Comparison of ENCODE assay signal across 15 cellular contexts in genomic region chr4:175070444-175070843, GRCh38.
A peak's percentile ranks its signal among the peaks of the same experiment; 100 is the strongest.
DNase-seq lines count a peak whose midpoint lies in the region; ATAC-seq and TF ChIP-seq lines count a peak whose summit lies in the region.
"Had no signal": no experiment of that assay in that cellular context is flagged by ENCODE, and none has a peak within 500 bp of the region (broad histone marks: within the 10 kb centered on the region; RNA-seq: fewer than 3 reads in every experiment).

No MANE protein-coding gene starts in this region.

- H3K4me3 ChIP-seq in RWPE2 (ENCODE audit: severe bottlenecking) (no peak overlapping the region), mesodermal cell (ENCODE audit: extremely low read depth, insufficient read depth, low read length, poor library complexity, severe bottlenecking) (no peak overlapping the region), heart left ventricle (no peak overlapping the region), GM23248 (no peak overlapping the region)
- H3K4me3 ChIP-seq: A549, HAP-1 had no signal

- TF ChIP-seq CTCF in RWPE2 (IDR thresholded peaks at IDR 0.05; ENCODE audit: poor library complexity, severe bottlenecking) (no peak), heart left ventricle (IDR thresholded peaks at IDR 0.05) (no peak)

- peaks cover 7% of the 10 kb centered on the region for H3K4me1 ChIP-seq in RWPE2 (ENCODE audit: insufficient read depth, poor library complexity, severe bottlenecking)
- peaks cover 8% of the 10 kb centered on the region for H3K4me1 ChIP-seq in mesodermal cell (ENCODE audit: control insufficient read depth, insufficient read depth, low read length, poor library complexity, severe bottlenecking)
- H3K4me1 ChIP-seq in heart left ventricle, result peaks cover 0 to 3% (median 0%) of the 10 kb centered on the region in 12 donors
- H3K4me1 ChIP-seq in GM23248 (ENCODE audit: insufficient read depth), result no peaks in the 10 kb centered on the region
- H3K4me1 ChIP-seq: A549, HAP-1 had no signal

- H3K9me3 Mint-ChIP-seq in activated naive CD4-positive, alpha-beta T cell treated with anti-CD3 and anti-CD28 coated beads, Interleukin-2, amount 10 ng/mL, durations not matched to agents 7 days and 5 days, result peaks cover 2% of the 10 kb centered on the region

- intact Hi-C loops in heart left ventricle (cut with DNase I), result no loop called here

- H3K79me2 ChIP-seq in GM23248 (ENCODE audit: insufficient read depth), result no peaks in the 10 kb centered on the region

- no peak overlapping the region for H3K4me2 ChIP-seq in GM23248 (ENCODE audit: unreplicated experiment)
- H3K4me2 ChIP-seq: A549 had no signal

- 95 to 100% methylated on average over 2 to 3 of the region's 3 CpGs for WGBS in mesodermal cell (ENCODE audit: insufficient coverage in 2 of 2), 2 experiments
- WGBS in heart left ventricle, 4 donors, result 94 to 96% (median 95%) methylated on average over 3 of the region's 3 CpGs
- WGBS in GM23248 (ENCODE audit: low coverage in 1 of 2, low lambda C conversion rate in 2 of 2, missing lambda C conversion rate in 2 of 2), 2 experiments, result 32 to 52% methylated on average over 3 of the region's 3 CpGs

- in situ Hi-C loops in GM23248 (cut with MboI), result no loop called here

- no peak overlapping the region for H3K4me3 Mint-ChIP-seq in activated naive CD4-positive, alpha-beta T cell treated with anti-CD3 and anti-CD28 coated beads, Interleukin-2, amount 10 ng/mL, durations not matched to agents 7 days and 5 days
- H3K4me3 Mint-ChIP-seq: CD14-positive monocyte; CD8-positive, alpha-beta T cell; IgD-negative memory B cell had no signal

- ATAC-seq in RWPE2 (ENCODE audit: low read depth) (peak; percentile 36; the same call in 1 of the 3 replicates), heart left ventricle (no peak)
- ATAC-seq: A549; CD8-positive, alpha-beta T cell had no signal

- no peak overlapping the region for H2AFZ ChIP-seq in GM23248

- no peaks in the 10 kb centered on the region for H3K9me3 ChIP-seq in RWPE2 (ENCODE audit: severe bottlenecking)
- H3K9me3 ChIP-seq in mesodermal cell (ENCODE audit: control insufficient read depth, low read length), result peaks cover 7% of the 10 kb centered on the region
- peaks cover 0 to 12% (median 0%) of the 10 kb centered on the region in 12 donors for H3K9me3 ChIP-seq in heart left ventricle
- H3K9me3 ChIP-seq in GM23248 (ENCODE audit: low read depth), result peaks cover 3% of the 10 kb centered on the region
- H3K9me3 ChIP-seq: A549, HAP-1 had no signal

- no peak for TF ChIP-seq POLR2A in heart left ventricle (IDR thresholded peaks at IDR 0.05)

- CTCF ChIA-PET in activated naive CD4-positive, alpha-beta T cell treated with anti-CD3 and anti-CD28 coated beads, Interleukin-2, amount 10 ng/mL, durations not matched to agents 7 days and 5 days (lab: Charles Lee), result no interaction called here

- H4K20me1 ChIP-seq in GM23248 (ENCODE audit: insufficient read depth), result no peaks in the 10 kb centered on the region

- no peaks in the 10 kb centered on the region for H3K36me3 Mint-ChIP-seq in activated naive CD4-positive, alpha-beta T cell treated with anti-CD3 and anti-CD28 coated beads, Interleukin-2, amount 10 ng/mL, durations not matched to agents 7 days and 5 days
- H3K36me3 Mint-ChIP-seq: CD14-positive monocyte; CD8-positive, alpha-beta T cell; IgD-negative memory B cell had no signal

- H3K27me3 ChIP-seq in RWPE2 (ENCODE audit: insufficient read depth, poor library complexity, severe bottlenecking) (no peaks in the 10 kb centered on the region), heart left ventricle (no peaks in the 10 kb centered on the region), GM23248 (replicated peaks; ENCODE audit: insufficient read depth) (no peaks in the 10 kb centered on the region)

- H3K27ac Mint-ChIP-seq in activated naive CD4-positive, alpha-beta T cell treated with anti-CD3 and anti-CD28 coated beads, Interleukin-2, amount 10 ng/mL, durations not matched to agents 7 days and 5 days, result no peak overlapping the region
- H3K27ac Mint-ChIP-seq: CD14-positive monocyte; CD8-positive, alpha-beta T cell; IgD-negative memory B cell had no signal

- H3K4me1 Mint-ChIP-seq in activated naive CD4-positive, alpha-beta T cell treated with anti-CD3 and anti-CD28 coated beads, Interleukin-2, amount 10 ng/mL, durations not matched to agents 7 days and 5 days, result no peaks in the 10 kb centered on the region
- H3K4me1 Mint-ChIP-seq: CD14-positive monocyte had no signal

- H3K27me3 Mint-ChIP-seq in activated naive CD4-positive, alpha-beta T cell treated with anti-CD3 and anti-CD28 coated beads, Interleukin-2, amount 10 ng/mL, durations not matched to agents 7 days and 5 days, result no peaks in the 10 kb centered on the region
- H3K27me3 Mint-ChIP-seq: IgD-negative memory B cell had no signal

- DNase-seq in DMS53 treated with DMSO at 0.1 percent for 48 hours (lab: John Stamatoyannopoulos, UW; ENCODE audit: unreplicated experiment) (peak; percentile 39), M059J (ENCODE audit: low read depth) (peak; percentile 5), RWPE2 (ENCODE audit: low spot score) (no peak), heart left ventricle (no peak), GM23248 (no peak)
- DNase-seq in activated naive CD4-positive, alpha-beta T cell treated with anti-CD3 and anti-CD28 coated beads, Interleukin-2, amount 10 ng/mL, durations not matched to agents 7 days and 5 days, result no peak
- DNase-seq: CD8-positive, alpha-beta T cell; COR-L47; DMS153; GF-D8 had no signal

- no peaks in the 10 kb centered on the region for H3K9me2 ChIP-seq in GM23248 (ENCODE audit: insufficient read depth)

- H3K27ac ChIP-seq in RWPE2 (ENCODE audit: poor library complexity, severe bottlenecking), result no peak overlapping the region
- H3K27ac ChIP-seq in mesodermal cell (ENCODE audit: low read depth, low read length, severe bottlenecking), result peak overlapping the region; percentile 57
- H3K27ac ChIP-seq in heart left ventricle, result peak overlapping the region in 1 of 12 donors; percentile 39
- H3K27ac ChIP-seq in GM23248, result no peak overlapping the region
- H3K27ac ChIP-seq: A549 had no signal

- H3K36me3 ChIP-seq in RWPE2 (ENCODE audit: low read depth) (no peaks in the 10 kb centered on the region), mesodermal cell (ENCODE audit: control insufficient read depth, insufficient read depth, low read length) (no peaks in the 10 kb centered on the region), heart left ventricle (no peaks in the 10 kb centered on the region), GM23248 (ENCODE audit: low read depth) (no peaks in the 10 kb centered on the region)
- H3K36me3 ChIP-seq: HAP-1 had no signal

- no peak overlapping the region for H3K9ac ChIP-seq in GM23248

- H3F3A ChIP-seq in GM23248 (ENCODE audit: insufficient read depth), result no peaks in the 10 kb centered on the region

Comparison
In these comparisons a context has a peak if more than half of its experiments do, and no peak if none do; other contexts are left out.
1. DNase-seq: peak in DMS53 treated with DMSO at 0.1 percent for 48 hours (single experiment) and M059J (single experiment); none in RWPE2 (single experiment), heart left ventricle (0 of 5), activated naive CD4-positive, alpha-beta T cell treated with anti-CD3 and anti-CD28 coated beads, Interleukin-2, amount 10 ng/mL, durations not matched to agents 7 days and 5 days (single experiment) and GM23248 (single experiment).